ENCODE assay signal across 21 cellular contexts in genomic region chr12:45718306-45718705, GRCh38.
"Had no signal": no experiment of that assay in that cellular context is flagged by ENCODE, and none has a peak within 500 bp of the region (broad histone marks: within the 10 kb centered on the region; RNA-seq: fewer than 3 reads in every experiment).

No MANE protein-coding gene starts in this region.

- H3K27ac ChIP-seq: foreskin keratinocyte, lower lobe of right lung, parathyroid adenoma had no signal

- H3K36me3 ChIP-seq: lower lobe of right lung, neutrophil had no signal

- H3K4me3 ChIP-seq: lower lobe of right lung had no signal

- ATAC-seq: activated CD8-positive, alpha-beta memory T cell treated with anti-CD3 and anti-CD28 coated beads, Interleukin-2, amount 10 ng/mL, durations not matched to agents 7 days and 5 days; foreskin keratinocyte; left cardiac atrium; lower lobe of right lung; stimulated activated naive B cell treated with anti-CD40 and anti-IgM and Interleukin-4, amounts not matched to agents 10 μg/mL and 1 μg/mL and 100 μg/mL, for 72 hours had no signal

- H3K27me3 Mint-ChIP-seq: activated CD8-positive, alpha-beta memory T cell treated with anti-CD3 and anti-CD28 coated beads, Interleukin-2, amount 10 ng/mL, durations not matched to agents 7 days and 5 days; activated naive CD8-positive, alpha-beta T cell; activated T-cell treated with anti-CD3 and anti-CD28 coated beads, Interleukin-2, amount 50 U/mL, for 24 hours; brain; central memory CD8-positive, alpha-beta T cell; stimulated activated naive B cell treated with anti-CD40 and anti-IgM and Interleukin-4, amounts not matched to agents 10 μg/mL and 1 μg/mL and 100 μg/mL, for 72 hours had no signal

- H3K9me3 Mint-ChIP-seq: activated T-cell treated with anti-CD3 and anti-CD28 coated beads, Interleukin-2, amount 50 U/mL, for 24 hours; brain; central memory CD8-positive, alpha-beta T cell; stimulated activated naive B cell treated with anti-CD40 and anti-IgM and Interleukin-4, amounts not matched to agents 10 μg/mL and 1 μg/mL and 100 μg/mL, for 72 hours had no signal

- H3K27ac Mint-ChIP-seq: activated CD8-positive, alpha-beta memory T cell treated with anti-CD3 and anti-CD28 coated beads, Interleukin-2, amount 10 ng/mL, durations not matched to agents 7 days and 5 days; activated T-cell treated with anti-CD3 and anti-CD28 coated beads, Interleukin-2, amount 50 U/mL, for 24 hours; stimulated activated naive B cell treated with anti-CD40 and anti-IgM and Interleukin-4, amounts not matched to agents 10 μg/mL and 1 μg/mL and 100 μg/mL, for 72 hours had no signal

- DNase-seq: activated CD4-positive, alpha-beta T cell treated with anti-CD3 and anti-CD28 coated beads, Interleukin-2, amount 50 U/mL, for 4 hours; activated CD4-positive, CD25-positive, alpha-beta regulatory T cell; activated CD8-positive, alpha-beta memory T cell treated with anti-CD3 and anti-CD28 coated beads, Interleukin-2, amount 10 ng/mL, durations not matched to agents 7 days and 5 days; activated effector memory CD4-positive, alpha-beta T cell treated with anti-CD3 and anti-CD28 coated beads, Interleukin-2, amount 50 U/mL, for 16 hours; activated T-cell treated with anti-CD3 and anti-CD28 coated beads, Interleukin-2, amount 50 U/mL, for 24 hours; cortex of kidney; effector CD4-positive, alpha-beta T cell; foreskin keratinocyte; left cardiac atrium; lower lobe of right lung; midbrain; stimulated activated CD4-positive, alpha-beta T cell treated with anti-CD3 and anti-CD28 coated beads, Interleukin-2, amount 100 ng/mL, for 24 hours; stimulated activated naive B cell treated with anti-CD40 and anti-IgM and Interleukin-4, amounts not matched to agents 10 μg/mL and 1 μg/mL and 100 μg/mL, for 72 hours; substantia nigra; T-helper 2 cell; trophoblast cell had no signal

- H3K27me3 ChIP-seq: foreskin keratinocyte, neutrophil had no signal

- H3K9me3 ChIP-seq: lower lobe of right lung, neutrophil had no signal

- H3K4me3 Mint-ChIP-seq: activated CD8-positive, alpha-beta memory T cell treated with anti-CD3 and anti-CD28 coated beads, Interleukin-2, amount 10 ng/mL, durations not matched to agents 7 days and 5 days; activated naive CD8-positive, alpha-beta T cell; activated T-cell treated with anti-CD3 and anti-CD28 coated beads, Interleukin-2, amount 50 U/mL, for 24 hours; brain; central memory CD8-positive, alpha-beta T cell; stimulated activated naive B cell treated with anti-CD40 and anti-IgM and Interleukin-4, amounts not matched to agents 10 μg/mL and 1 μg/mL and 100 μg/mL, for 72 hours had no signal
